Comparison of ENCODE assay signal across 18 cellular contexts in the genomic region with DNA sequence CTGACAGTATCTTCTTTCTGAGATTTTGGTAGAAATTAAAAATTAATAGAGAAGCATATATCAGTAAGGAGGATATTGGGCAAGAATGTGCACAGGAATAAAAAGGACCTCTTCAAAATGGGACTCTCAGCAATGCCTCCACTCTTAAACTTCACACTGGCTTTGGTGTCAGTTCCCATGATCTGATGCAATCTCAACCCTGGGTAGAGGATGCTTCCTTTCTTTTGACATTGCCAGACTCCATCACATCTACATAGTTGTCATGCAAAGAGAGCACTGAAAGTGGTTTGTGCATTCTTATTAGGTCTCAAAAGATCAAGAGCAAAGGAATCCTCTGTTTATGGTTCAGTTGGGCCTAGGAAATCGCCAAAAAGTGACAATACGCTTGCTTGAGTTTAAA. TPM values are rescaled to one million over a fixed set of nuclear protein-coding genes. Genes with fewer than 3 reads are reported as not detected.
DNase-seq lines count a peak whose midpoint lies in the region; ATAC-seq and TF ChIP-seq lines count a peak whose summit lies in the region.
"Had no signal": no experiment of that assay in that cellular context is flagged by ENCODE, and none has a peak within 500 bp of the region (broad histone marks: within the 10 kb centered on the region; RNA-seq: fewer than 3 reads in every experiment).

No MANE protein-coding gene starts in this region.

- H3K4me1 ChIP-seq in H9 (ENCODE audit: insufficient read depth, low read length): peaks cover 11% of the 10 kb centered on the region; the same call in 1 of the 2 replicates

- H3K27me3 Mint-ChIP-seq in H9 (ENCODE audit: low read depth) (no peaks in the 10 kb centered on the region), brain (peaks cover 6% of the 10 kb centered on the region)
- H3K27me3 Mint-ChIP-seq: activated CD4-positive, alpha-beta T cell treated with anti-CD3 and anti-CD28 coated beads, Interleukin-2, amount 10 ng/mL, durations not matched to agents 24 days and 14 days; activated naive CD8-positive, alpha-beta T cell treated with anti-CD3 and anti-CD28 coated beads for 36 hours; stimulated activated naive B cell treated with anti-CD40 and anti-IgM and Interleukin-4, amounts not matched to agents 10 μg/mL and 1 μg/mL and 100 μg/mL, for 72 hours had no signal

- no peak overlapping the region for H3K23ac ChIP-seq in H9 (ENCODE audit: insufficient read length, low read depth, low read length)

- intact Hi-C loops in left colon (cut with DNase I, micrococcal nuclease): no loop called here

- no peaks in the 10 kb centered on the region for H3K9me3 ChIP-seq in H9 (ENCODE audit: control insufficient read depth, low read depth, low read length)

- TF ChIP-seq CTCF in H9 (conservative IDR thresholded peaks at IDR 0.05) (no peak), brain (conservative IDR thresholded peaks at IDR 0.05) (no peak)

- no peak overlapping the region for H3K9ac ChIP-seq in H9 (ENCODE audit: extremely low read depth, insufficient read length, low read length)

- no peak overlapping the region for H2AFZ ChIP-seq in H9 (ENCODE audit: low read length)

- no peak overlapping the region for H2BK15ac ChIP-seq in H9 (ENCODE audit: low read depth, low read length)

- H2AK5ac ChIP-seq in H9 (ENCODE audit: insufficient read length, low read length): no peak overlapping the region

- H3K4me3 Mint-ChIP-seq in H9: no peak overlapping the region
- H3K4me3 Mint-ChIP-seq in brain: no peak overlapping the region
- H3K4me3 Mint-ChIP-seq: activated CD4-positive, alpha-beta T cell treated with anti-CD3 and anti-CD28 coated beads, Interleukin-2, amount 10 ng/mL, durations not matched to agents 24 days and 14 days; activated naive CD8-positive, alpha-beta T cell treated with anti-CD3 and anti-CD28 coated beads for 36 hours; activated T-cell treated with anti-CD3 and anti-CD28 coated beads, Interleukin-2, amount 50 U/mL, for 4 hours; effector memory CD8-positive, alpha-beta T cell; stimulated activated naive B cell treated with anti-CD40 and anti-IgM and Interleukin-4, amounts not matched to agents 10 μg/mL and 1 μg/mL and 100 μg/mL, for 72 hours had no signal

- DNase-seq in H9 (no peak), iPS-NIHi7 (ENCODE audit: extremely low spot score) (peak; percentile 36), substantia nigra (lab: John Stamatoyannopoulos, UW) (no peak), AG08396 (ENCODE audit: low spot score) (no peak), hippocampal formation (lab: John Stamatoyannopoulos, UW) (no peak), left colon (no peak), NCI-H187 treated with DMSO at 0.1 percent for 48 hours (lab: John Stamatoyannopoulos, UW) (no peak)
- DNase-seq: activated CD4-positive, alpha-beta T cell treated with anti-CD3 and anti-CD28 coated beads, Interleukin-2, amount 10 ng/mL, durations not matched to agents 24 days and 14 days; activated naive CD8-positive, alpha-beta T cell treated with anti-CD3 and anti-CD28 coated beads for 36 hours; activated T-cell treated with anti-CD3 and anti-CD28 coated beads, Interleukin-2, amount 50 U/mL, for 4 hours; DMS 273 treated with DMSO at 0.1 percent for 48 hours; effector memory CD8-positive, alpha-beta T cell; OCI-M1; stimulated activated naive B cell treated with anti-CD40 and anti-IgM and Interleukin-4, amounts not matched to agents 10 μg/mL and 1 μg/mL and 100 μg/mL, for 72 hours; T-helper 9 cell had no signal

- no peak overlapping the region for H2BK5ac ChIP-seq in H9 (ENCODE audit: insufficient read length, low read length)

- H3K9me3 Mint-ChIP-seq in H9: no peaks in the 10 kb centered on the region
- no peaks in the 10 kb centered on the region for H3K9me3 Mint-ChIP-seq in brain
- H3K9me3 Mint-ChIP-seq: activated naive CD8-positive, alpha-beta T cell treated with anti-CD3 and anti-CD28 coated beads for 36 hours; activated T-cell treated with anti-CD3 and anti-CD28 coated beads, Interleukin-2, amount 50 U/mL, for 4 hours; effector memory CD8-positive, alpha-beta T cell; stimulated activated naive B cell treated with anti-CD40 and anti-IgM and Interleukin-4, amounts not matched to agents 10 μg/mL and 1 μg/mL and 100 μg/mL, for 72 hours had no signal

- H3K18ac ChIP-seq in H9 (ENCODE audit: insufficient read length, low read depth, low read length): no peak overlapping the region

- H3K36me3 Mint-ChIP-seq in H9 (ENCODE audit: insufficient read depth in 1 of 3, low read depth in 3 of 3) (peaks cover 0 to 1% (median 0%) of the 10 kb centered on the region in 3 experiments; a peak in 2 of 7 replicates), brain (no peaks in the 10 kb centered on the region)
- H3K36me3 Mint-ChIP-seq: activated naive CD8-positive, alpha-beta T cell treated with anti-CD3 and anti-CD28 coated beads for 36 hours; stimulated activated naive B cell treated with anti-CD40 and anti-IgM and Interleukin-4, amounts not matched to agents 10 μg/mL and 1 μg/mL and 100 μg/mL, for 72 hours had no signal

- no peaks in the 10 kb centered on the region for H3K79me1 ChIP-seq in H9 (ENCODE audit: insufficient read depth, low read depth, low read length, poor library complexity, severe bottlenecking)

- no peak overlapping the region for H4K5ac ChIP-seq in H9 (ENCODE audit: insufficient read length, low read depth, low read length)

- ATAC-seq in left colon: no peak
- ATAC-seq: activated T-cell treated with anti-CD3 and anti-CD28 coated beads, Interleukin-2, amount 50 U/mL, for 4 hours; effector memory CD8-positive, alpha-beta T cell; stimulated activated naive B cell treated with anti-CD40 and anti-IgM and Interleukin-4, amounts not matched to agents 10 μg/mL and 1 μg/mL and 100 μg/mL, for 72 hours had no signal

- H4K91ac ChIP-seq in H9 (ENCODE audit: insufficient read length, low read depth, low read length): peak overlapping the region; percentile 88

- no peak overlapping the region for H3K4ac ChIP-seq in H9 (ENCODE audit: low read depth, low read length)

- H3K27ac ChIP-seq in H9 (ENCODE audit: insufficient read length, low read depth, low read length) (peak overlapping the region; percentile 89), substantia nigra (ENCODE audit: low read depth, low read length, poor library complexity, severe bottlenecking) (peak overlapping the region; percentile 64)
- H3K27ac ChIP-seq: HL-60 had no signal

- no peaks in the 10 kb centered on the region for H4K20me1 ChIP-seq in H9 (ENCODE audit: control insufficient read depth, insufficient read depth, insufficient read length)

- no CpG with 5 or more reads among the region's 2 CpGs for WGBS in H9 (ENCODE audit: extremely low coverage, insufficient read length, low lambda C conversion rate)

- H3K27me3 ChIP-seq in H9 (ENCODE audit: insufficient read depth, low read length): no peaks in the 10 kb centered on the region
- H3K27me3 ChIP-seq: cardiac muscle cell had no signal

- H2BK120ac ChIP-seq in H9 (ENCODE audit: low read depth, low read length, poor library complexity, severe bottlenecking): no peak overlapping the region

- H3T11ph ChIP-seq in H9 (ENCODE audit: low read length): no peak overlapping the region

- peak overlapping the region in 2 of 3 experiments; percentile 96 to 99; a peak in 6 of 7 replicates for H3K27ac Mint-ChIP-seq in H9
- H3K27ac Mint-ChIP-seq in brain: peak overlapping the region in 3 of 5 experiments; percentile 52 to 93 (median 86)
- H3K27ac Mint-ChIP-seq: activated CD4-positive, alpha-beta T cell treated with anti-CD3 and anti-CD28 coated beads, Interleukin-2, amount 10 ng/mL, durations not matched to agents 24 days and 14 days; activated naive CD8-positive, alpha-beta T cell treated with anti-CD3 and anti-CD28 coated beads for 36 hours; effector memory CD8-positive, alpha-beta T cell; stimulated activated naive B cell treated with anti-CD40 and anti-IgM and Interleukin-4, amounts not matched to agents 10 μg/mL and 1 μg/mL and 100 μg/mL, for 72 hours had no signal

- H3K4me1 Mint-ChIP-seq in H9: peaks cover 33 to 59% of the 10 kb centered on the region in 2 experiments
- H3K4me1 Mint-ChIP-seq in brain: peaks cover 87% of the 10 kb centered on the region
- H3K4me1 Mint-ChIP-seq: activated CD4-positive, alpha-beta T cell treated with anti-CD3 and anti-CD28 coated beads, Interleukin-2, amount 10 ng/mL, durations not matched to agents 24 days and 14 days; activated naive CD8-positive, alpha-beta T cell treated with anti-CD3 and anti-CD28 coated beads for 36 hours; stimulated activated naive B cell treated with anti-CD40 and anti-IgM and Interleukin-4, amounts not matched to agents 10 μg/mL and 1 μg/mL and 100 μg/mL, for 72 hours had no signal

- no peak overlapping the region for H3K14ac ChIP-seq in H9 (ENCODE audit: insufficient read depth, low read length)

- H3K79me2 ChIP-seq in H9 (ENCODE audit: insufficient read depth, low read length): no peaks in the 10 kb centered on the region; the same call in 1 of the 2 replicates

- no peak overlapping the region for H2BK12ac ChIP-seq in H9 (ENCODE audit: insufficient read length, low read depth, low read length)

- no peak overlapping the region for H2BK20ac ChIP-seq in H9 (ENCODE audit: low read depth, low read length, poor library complexity, severe bottlenecking)

- H3K56ac ChIP-seq in H9 (ENCODE audit: insufficient read length, low read depth, low read length): no peak overlapping the region

- H4K8ac ChIP-seq in H9 (replicated peaks; ENCODE audit: insufficient read length, low read depth, low read length): no peak overlapping the region

- no peak overlapping the region for H3K4me2 ChIP-seq in H9 (ENCODE audit: insufficient read depth, insufficient read length, low read length)

- H3K23me2 ChIP-seq in H9 (ENCODE audit: insufficient read length, low read depth, low read length, poor library complexity, severe bottlenecking): no peaks in the 10 kb centered on the region

RNA-seq across cellular contexts. Expression of a gene that starts 26.3 kb away (rescaled TPM):
- total RNA-seq in H9 (2021) (2.1 and 2.7 TPM in 2 replicates), left colon (10 to 100 TPM; 28.7 to 32.9 TPM)
- 3.2 TPM for polyA plus RNA-seq in brain (ENCODE audit: insufficient read depth, low read depth, low replicate concordance)
